15 cellular contexts compared by ENCODE assay signal in the genomic region with DNA sequence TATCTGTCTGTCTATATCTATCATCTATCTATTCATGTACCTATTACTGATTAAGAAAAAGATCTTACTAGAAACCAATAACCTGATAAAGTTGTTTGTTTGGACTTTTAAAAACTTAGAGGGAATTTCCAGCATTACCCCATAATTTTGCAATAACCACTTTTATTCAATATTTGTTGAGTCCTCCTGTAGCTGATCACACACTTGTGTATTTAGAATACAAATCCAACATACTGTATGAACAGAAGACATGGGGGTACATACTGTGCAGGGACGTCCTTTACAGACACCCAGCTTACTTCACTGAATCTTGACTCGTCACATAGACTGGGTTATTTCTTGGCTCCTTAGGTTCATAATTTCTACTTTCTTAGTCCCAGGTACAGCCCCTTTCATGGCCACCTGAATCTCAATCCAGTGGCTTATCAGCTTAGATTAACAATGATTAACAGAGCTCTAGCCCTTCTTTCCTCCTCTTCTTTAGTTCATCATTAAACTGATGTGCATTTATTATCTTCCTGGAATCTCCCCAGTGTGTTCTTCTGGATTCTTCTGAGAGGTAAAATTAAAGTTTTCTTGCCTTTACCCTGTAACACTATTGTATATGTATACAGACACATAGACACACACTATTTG.
"Had no signal": no experiment of that assay in that cellular context is flagged by ENCODE, and none has a peak within 500 bp of the region (broad histone marks: within the 10 kb centered on the region; RNA-seq: fewer than 3 reads in every experiment).

No MANE protein-coding gene starts in this region.

- H3K4me3 ChIP-seq: cardiac muscle cell, heart right ventricle, left lung, thyroid gland, vagina had no signal

- ATAC-seq: activated CD8-positive, alpha-beta memory T cell treated with anti-CD3 and anti-CD28 coated beads, Interleukin-2, amount 10 ng/mL, durations not matched to agents 7 days and 5 days; stimulated activated memory B cell treated with anti-CD40 and anti-IgM and Interleukin-4, amounts not matched to agents 10 μg/mL and 1 μg/mL and 100 μg/mL, for 72 hours had no signal

- H3K27me3 Mint-ChIP-seq: activated CD4-positive, alpha-beta memory T cell treated with anti-CD3 and anti-CD28 coated beads for 36 hours; activated CD8-positive, alpha-beta memory T cell treated with anti-CD3 and anti-CD28 coated beads, Interleukin-2, amount 10 ng/mL, durations not matched to agents 7 days and 5 days had no signal

- H3K27me3 ChIP-seq: cardiac muscle cell, heart right ventricle, left lung, thyroid gland, vagina had no signal

- DNase-seq: activated CD4-positive, alpha-beta memory T cell treated with anti-CD3 and anti-CD28 coated beads for 36 hours; activated CD8-positive, alpha-beta memory T cell treated with anti-CD3 and anti-CD28 coated beads, Interleukin-2, amount 10 ng/mL, durations not matched to agents 7 days and 5 days; activated naive CD4-positive, alpha-beta T cell treated with anti-CD3 and anti-CD28 coated beads, Interleukin-2, amount 10 ng/mL, durations not matched to agents 7 days and 5 days; activated T-cell treated with anti-CD3 and anti-CD28 coated beads, Interleukin-2, amount 50 U/mL, for 1 hour; left lung; stimulated activated CD4-positive, alpha-beta T cell treated with anti-CD3 and anti-CD28 coated beads, Interleukin-1b, Interleukin-23, amount 100 ng/mL, for 48 hours had no signal

- H3K27ac ChIP-seq: cardiac muscle cell, left lung, thyroid gland, vagina, VCaP had no signal

- H3K4me1 ChIP-seq: vagina had no signal

- H3K9me3 Mint-ChIP-seq: activated CD4-positive, alpha-beta memory T cell treated with anti-CD3 and anti-CD28 coated beads for 36 hours; activated naive CD4-positive, alpha-beta T cell treated with anti-CD3 and anti-CD28 coated beads, Interleukin-2, amount 10 ng/mL, durations not matched to agents 7 days and 5 days; activated T-helper 2 cell treated with anti-CD3 and anti-CD28 coated beads, Interferon-gamma antibody, Interleukin-2, Interleukin-4, amounts not matched to agents 10 μg/mL and 5 μg/mL and 100 μg/mL, durations not matched to agents 14 hours and 24 hours and 36 hours; neural crest cell; stimulated activated memory B cell treated with anti-CD40 and anti-IgM and Interleukin-4, amounts not matched to agents 10 μg/mL and 1 μg/mL and 100 μg/mL, for 72 hours had no signal

- H3K4me3 Mint-ChIP-seq: activated CD4-positive, alpha-beta memory T cell treated with anti-CD3 and anti-CD28 coated beads for 36 hours; activated CD8-positive, alpha-beta memory T cell treated with anti-CD3 and anti-CD28 coated beads, Interleukin-2, amount 10 ng/mL, durations not matched to agents 7 days and 5 days; activated naive CD4-positive, alpha-beta T cell treated with anti-CD3 and anti-CD28 coated beads, Interleukin-2, amount 10 ng/mL, durations not matched to agents 7 days and 5 days; neural crest cell; stimulated activated memory B cell treated with anti-CD40 and anti-IgM and Interleukin-4, amounts not matched to agents 10 μg/mL and 1 μg/mL and 100 μg/mL, for 72 hours; T-helper 1 cell treated with Interleukin-12 subunit alpha and Interleukin-12 subunit beta and Interleukin-4 antibody, amounts not matched to agents 30 μg/mL and 1 μg/mL, for 36 hours had no signal

- H3K27ac Mint-ChIP-seq: activated CD4-positive, alpha-beta memory T cell treated with anti-CD3 and anti-CD28 coated beads for 36 hours; activated CD8-positive, alpha-beta memory T cell treated with anti-CD3 and anti-CD28 coated beads, Interleukin-2, amount 10 ng/mL, durations not matched to agents 7 days and 5 days; activated naive CD4-positive, alpha-beta T cell treated with anti-CD3 and anti-CD28 coated beads, Interleukin-2, amount 10 ng/mL, durations not matched to agents 7 days and 5 days; activated T-helper 2 cell treated with anti-CD3 and anti-CD28 coated beads, Interferon-gamma antibody, Interleukin-2, Interleukin-4, amounts not matched to agents 10 μg/mL and 5 μg/mL and 100 μg/mL, durations not matched to agents 14 hours and 24 hours and 36 hours; stimulated activated memory B cell treated with anti-CD40 and anti-IgM and Interleukin-4, amounts not matched to agents 10 μg/mL and 1 μg/mL and 100 μg/mL, for 72 hours; T-helper 1 cell treated with Interleukin-12 subunit alpha and Interleukin-12 subunit beta and Interleukin-4 antibody, amounts not matched to agents 30 μg/mL and 1 μg/mL, for 36 hours had no signal

- H3K36me3 ChIP-seq: cardiac muscle cell, heart right ventricle, left lung, thyroid gland, vagina had no signal

- H3K9me3 ChIP-seq: heart right ventricle, left lung, thyroid gland, vagina had no signal

- H3K36me3 Mint-ChIP-seq: activated CD4-positive, alpha-beta memory T cell treated with anti-CD3 and anti-CD28 coated beads for 36 hours; activated naive CD4-positive, alpha-beta T cell treated with anti-CD3 and anti-CD28 coated beads, Interleukin-2, amount 10 ng/mL, durations not matched to agents 7 days and 5 days; stimulated activated memory B cell treated with anti-CD40 and anti-IgM and Interleukin-4, amounts not matched to agents 10 μg/mL and 1 μg/mL and 100 μg/mL, for 72 hours had no signal
